17 cellular contexts compared by ENCODE assay signal in genomic region chr5:31408814-31409213, GRCh38.
DNase-seq lines count a peak whose midpoint lies in the region; ATAC-seq, FAIRE-seq and TF ChIP-seq lines count a peak whose summit lies in the region.
"Had no signal": no experiment of that assay in that cellular context is flagged by ENCODE, and none has a peak within 500 bp of the region (broad histone marks: within the 10 kb centered on the region; RNA-seq: fewer than 3 reads in every experiment).

No MANE protein-coding gene starts in this region.

- H3K4me3 Mint-ChIP-seq in neural progenitor cell, result no peak overlapping the region
- H3K4me3 Mint-ChIP-seq: activated CD8-positive, alpha-beta T cell treated with anti-CD3 and anti-CD28 coated beads, Interleukin-2, amount 10 ng/mL, durations not matched to agents 7 days and 5 days; nephron progenitor cell; T-helper 2 cell treated with Interferon-gamma antibody and Interleukin-4, amounts not matched to agents 5 μg/mL and 100 μg/mL, for 36 hours had no signal

- H3K4me3 ChIP-seq in AG04449 (ENCODE audit: low read depth, low read length) (no peak overlapping the region), mammary epithelial cell (replicated peaks in 1 of 3; ENCODE audit: insufficient read depth in 1 of 3, low read depth in 2 of 3, low read length in 3 of 3) (peak overlapping the region in 1 of 3 experiments; percentile 18), keratinocyte (ENCODE audit: control insufficient read depth in 2 of 3, extremely low read depth in 1 of 3, insufficient read depth in 2 of 3, low read depth in 1 of 3, low read length in 3 of 3) (peak overlapping the region in 1 of 3 experiments; percentile 33), neural progenitor cell (no peak overlapping the region)
- H3K4me3 ChIP-seq: dorsolateral prefrontal cortex had no signal

- H3K79me2 ChIP-seq in mammary epithelial cell (ENCODE audit: insufficient read depth, low read length) (no peaks in the 10 kb centered on the region), keratinocyte (ENCODE audit: control insufficient read depth, insufficient read depth, low read length) (no peaks in the 10 kb centered on the region), neural progenitor cell (ENCODE audit: low read depth) (no peaks in the 10 kb centered on the region)

- H2AFZ ChIP-seq in mammary epithelial cell (ENCODE audit: low read depth, low read length) (peak overlapping the region; percentile 68), keratinocyte (ENCODE audit: control insufficient read depth, low read length) (no peak overlapping the region), neural progenitor cell (replicated peaks) (no peak overlapping the region)

- FAIRE-seq in keratinocyte (lab: Jason Lieb, UNC), result peak; percentile 96

- no TSS peak for BruUV-seq in mammary epithelial cell (replicated peaks; lab: Mats Ljungman, UMichigan)

- H3K27ac ChIP-seq in mammary epithelial cell (ENCODE audit: insufficient read depth, low read depth, low read length) (peak overlapping the region; percentile 88), keratinocyte (ENCODE audit: control insufficient read depth, insufficient read depth, low read length) (peak overlapping the region; percentile 49), neural progenitor cell (no peak overlapping the region)
- H3K27ac ChIP-seq: dorsolateral prefrontal cortex had no signal

- no peaks in the 10 kb centered on the region for H3K9me1 ChIP-seq in keratinocyte (ENCODE audit: control insufficient read depth, extremely low read depth, insufficient read depth, low read length)

- peaks cover 7% of the 10 kb centered on the region for H3K36me3 ChIP-seq in mammary epithelial cell (ENCODE audit: insufficient read depth, low read length)
- peaks cover 1 to 6% of the 10 kb centered on the region in 2 experiments for H3K36me3 ChIP-seq in keratinocyte (ENCODE audit: control insufficient read depth in 2 of 2, extremely low read depth in 1 of 2, insufficient read depth in 2 of 2, low read length in 2 of 2)
- peaks cover 5% of the 10 kb centered on the region for H3K36me3 ChIP-seq in neural progenitor cell

- POLR2A ChIA-PET in AG04449 (lab: Yijun Ruan, JAX), result no interaction called here

- H3K9me3 Mint-ChIP-seq in neural progenitor cell, result no peaks in the 10 kb centered on the region
- H3K9me3 Mint-ChIP-seq: nephron progenitor cell; T-helper 2 cell treated with Interferon-gamma antibody and Interleukin-4, amounts not matched to agents 5 μg/mL and 100 μg/mL, for 36 hours had no signal

- ATAC-seq in omental fat pad (ENCODE audit: low FRiP score) (no peak), HG03196 (IDR thresholded peaks at IDR 0.05; ENCODE audit: unreplicated experiment) (no peak)
- ATAC-seq: activated CD8-positive, alpha-beta T cell treated with anti-CD3 and anti-CD28 coated beads, Interleukin-2, amount 10 ng/mL, durations not matched to agents 7 days and 5 days had no signal

- H3K27me3 ChIP-seq in mammary epithelial cell (ENCODE audit: insufficient read depth, low read length) (no peaks in the 10 kb centered on the region), keratinocyte (ENCODE audit: control insufficient read depth, extremely low read depth, insufficient read depth, low read length) (no peaks in the 10 kb centered on the region), neural progenitor cell (no peaks in the 10 kb centered on the region)
- H3K27me3 ChIP-seq: BE2C, dorsolateral prefrontal cortex had no signal

- H3K27ac Mint-ChIP-seq in neural progenitor cell, result no peak overlapping the region
- H3K27ac Mint-ChIP-seq: activated CD8-positive, alpha-beta T cell treated with anti-CD3 and anti-CD28 coated beads, Interleukin-2, amount 10 ng/mL, durations not matched to agents 7 days and 5 days; nephron progenitor cell; T-helper 2 cell treated with Interferon-gamma antibody and Interleukin-4, amounts not matched to agents 5 μg/mL and 100 μg/mL, for 36 hours had no signal

- CTCF ChIA-PET in AG04449 (lab: Yijun Ruan, JAX), result interaction anchor here (1.4 kb wide), 1 partner anchor 10 kb away, joined by 4 read pairs; no protein-coding TSS in a partner anchor
- CTCF ChIA-PET in mammary epithelial cell (lab: Charles Lee; ENCODE audit: low non-redundant PET), result no interaction called here

- TF ChIP-seq CTCF in AG04449 (IDR thresholded peaks at IDR 0.05; ENCODE audit: insufficient read depth, low read length, missing control alignments) (no peak), mammary epithelial cell (conservative IDR thresholded peaks at IDR 0.05 in 1 of 2, IDR thresholded peaks at IDR 0.05 in 1 of 2; ENCODE audit: extremely low read depth in 1 of 2, insufficient read depth in 1 of 2, low read depth in 1 of 2, low read length in 2 of 2) (no peak), keratinocyte (optimal IDR thresholded peaks at IDR 0.05 in 1 of 3, IDR thresholded peaks at IDR 0.05 in 1 of 3, conservative IDR thresholded peaks at IDR 0.05 in 1 of 3; ENCODE audit: extremely low read depth in 1 of 3, insufficient read depth in 2 of 3, low read length in 3 of 3) (no peak), neural progenitor cell (IDR thresholded peaks at IDR 0.05) (no peak), omental fat pad (IDR thresholded peaks at IDR 0.05) (no peak)

- intact Hi-C loops in mammary epithelial cell (cut with micrococcal nuclease), result no loop called here

- no peaks in the 10 kb centered on the region for H3F3A ChIP-seq in neural progenitor cell (ENCODE audit: low read depth)

- H3K4me2 ChIP-seq in mammary epithelial cell (ENCODE audit: insufficient read depth, low read depth, low read length) (peak overlapping the region; percentile 78), keratinocyte (ENCODE audit: control insufficient read depth, extremely low read depth, insufficient read depth, low read depth, low read length) (peak overlapping the region; percentile 42), neural progenitor cell (no peak overlapping the region)

- H3K4me1 Mint-ChIP-seq in neural progenitor cell, result peaks cover 2% of the 10 kb centered on the region
- H3K4me1 Mint-ChIP-seq: nephron progenitor cell had no signal

- H3K36me3 Mint-ChIP-seq in neural progenitor cell, result peaks cover 19% of the 10 kb centered on the region

- DNase-seq in AG04449 (ENCODE audit: low read depth, low spot score) (peak; percentile 58), HS-27A (ENCODE audit: low read depth) (peak; percentile 88), mammary epithelial cell (peak; percentile 90), keratinocyte (ENCODE audit: low read depth, low spot score) (peak; percentile 96), neural progenitor cell (ENCODE audit: low spot score) (no peak), HUDEP-2 (lab: John Stamatoyannopoulos, UW; ENCODE audit: unreplicated experiment in 76 of 76) (no peak), omental fat pad (ENCODE audit: low spot score) (no peak)
- DNase-seq: activated CD8-positive, alpha-beta T cell treated with anti-CD3 and anti-CD28 coated beads, Interleukin-2, amount 10 ng/mL, durations not matched to agents 7 days and 5 days; activated naive CD4-positive, alpha-beta T cell treated with anti-CD3 and anti-CD28 coated beads, Interleukin-2, amount 50 U/mL, for 16 hours; BE2C; dorsolateral prefrontal cortex; NCI-H1105; nephron progenitor cell; NK-92 treated with Interleukin-12 subunit alpha and Interleukin-12 subunit beta, amount 100 ng/mL, for 24 hours; stimulated activated naive CD4-positive, alpha-beta T cell had no signal

- in situ Hi-C loops in mammary epithelial cell (cut with MboI; ENCODE audit: low sequenced_read_pairs in 2 of 2), result no loop called here

- no peaks in the 10 kb centered on the region for H4K20me1 ChIP-seq in mammary epithelial cell (ENCODE audit: insufficient read depth, low read length)
- H4K20me1 ChIP-seq in keratinocyte (ENCODE audit: control insufficient read depth, extremely low read depth, insufficient read depth, low read length), result no peaks in the 10 kb centered on the region
- H4K20me1 ChIP-seq in neural progenitor cell (ENCODE audit: low read depth), result no peaks in the 10 kb centered on the region

- dilution Hi-C loops in mammary epithelial cell (cut with HindIII; ENCODE audit: low sequenced_read_pairs) (no loop called here), keratinocyte (cut with MboI; ENCODE audit: extremely low pct_ligation_motif_present, low sequenced_read_pairs) (no loop called here)

- no peak overlapping the region for H3K9ac ChIP-seq in mammary epithelial cell (ENCODE audit: insufficient read depth, low read length)
- H3K9ac ChIP-seq in keratinocyte (ENCODE audit: control insufficient read depth, extremely low read depth, insufficient read depth, low read length), result no peak overlapping the region
- H3K9ac ChIP-seq in neural progenitor cell, result no peak overlapping the region

- no peaks in the 10 kb centered on the region for H3K9me3 ChIP-seq in mammary epithelial cell (replicated peaks; ENCODE audit: insufficient read depth, low read length)
- no peaks in the 10 kb centered on the region for H3K9me3 ChIP-seq in keratinocyte (ENCODE audit: control insufficient read depth, low read depth, low read length)
- H3K9me3 ChIP-seq in neural progenitor cell (ENCODE audit: low read depth), result no peaks in the 10 kb centered on the region
- H3K9me3 ChIP-seq: BE2C had no signal

- no peaks in the 10 kb centered on the region for H3K27me3 Mint-ChIP-seq in neural progenitor cell (ENCODE audit: insufficient read depth, low read depth)

- H3K4me1 ChIP-seq in mammary epithelial cell (ENCODE audit: insufficient read depth, low read length), result peaks cover 42% of the 10 kb centered on the region
- H3K4me1 ChIP-seq in keratinocyte (ENCODE audit: control insufficient read depth, extremely low read depth, insufficient read depth, low read length), result peaks cover 36% of the 10 kb centered on the region
- no peaks in the 10 kb centered on the region for H3K4me1 ChIP-seq in neural progenitor cell
- H3K4me1 ChIP-seq: BE2C had no signal

Comparison
In these comparisons a context has a peak if more than half of its experiments do, and no peak if none do; other contexts are left out.
1. DNase-seq: peak in AG04449 (single experiment), HS-27A (single experiment), mammary epithelial cell (single experiment) and keratinocyte (single experiment); none in neural progenitor cell (single experiment), HUDEP-2 (0 of 76) and omental fat pad (single experiment).